ENCODE assay signal across 31 cellular contexts in genomic region chr3:60528651-60529050, GRCh38.
DNase-seq lines count a peak whose midpoint lies in the region; ATAC-seq lines count a peak whose summit lies in the region.
"Had no signal": no experiment of that assay in that cellular context is flagged by ENCODE, and none has a peak within 500 bp of the region (broad histone marks: within the 10 kb centered on the region; RNA-seq: fewer than 3 reads in every experiment).

No MANE protein-coding gene starts in this region.

- H3K27me3 Mint-ChIP-seq in activated CD8-positive, alpha-beta T cell treated with anti-CD3 and anti-CD28 coated beads, Interleukin-2, amount 10 ng/mL, durations not matched to agents 7 days and 5 days (ENCODE audit: low read depth) = no peaks in the 10 kb centered on the region
- H3K27me3 Mint-ChIP-seq: activated naive CD4-positive, alpha-beta T cell treated with anti-CD3 and anti-CD28 coated beads, Interleukin-2, amount 10 ng/mL, durations not matched to agents 7 days and 5 days; memory B cell had no signal

- H3K4me1 Mint-ChIP-seq in activated CD8-positive, alpha-beta T cell treated with anti-CD3 and anti-CD28 coated beads, Interleukin-2, amount 10 ng/mL, durations not matched to agents 7 days and 5 days (ENCODE audit: low read depth) = no peaks in the 10 kb centered on the region
- H3K4me1 Mint-ChIP-seq: activated naive CD4-positive, alpha-beta T cell treated with anti-CD3 and anti-CD28 coated beads, Interleukin-2, amount 10 ng/mL, durations not matched to agents 7 days and 5 days; central memory CD8-positive, alpha-beta T cell; endodermal cell; memory B cell had no signal

- H3K9me3 Mint-ChIP-seq in activated CD8-positive, alpha-beta T cell treated with anti-CD3 and anti-CD28 coated beads, Interleukin-2, amount 10 ng/mL, durations not matched to agents 7 days and 5 days (ENCODE audit: insufficient read depth) = no peaks in the 10 kb centered on the region
- H3K9me3 Mint-ChIP-seq: activated naive CD4-positive, alpha-beta T cell treated with anti-CD3 and anti-CD28 coated beads, Interleukin-2, amount 10 ng/mL, durations not matched to agents 7 days and 5 days; central memory CD8-positive, alpha-beta T cell; memory B cell had no signal

- ATAC-seq in GM18867 (IDR thresholded peaks at IDR 0.05; ENCODE audit: unreplicated experiment) = peak; percentile 59
- ATAC-seq in GM19438 (IDR thresholded peaks at IDR 0.05; ENCODE audit: low read depth, unreplicated experiment) = peak; percentile 87
- ATAC-seq in HG03097 (IDR thresholded peaks at IDR 0.05; ENCODE audit: low FRiP score, unreplicated experiment) = peak; percentile 82
- no peak for ATAC-seq in activated CD8-positive, alpha-beta T cell treated with anti-CD3 and anti-CD28 coated beads, Interleukin-2, amount 10 ng/mL, durations not matched to agents 7 days and 5 days
- ATAC-seq: activated CD4-positive, CD25-positive, alpha-beta regulatory T cell treated with anti-CD3 and anti-CD28 coated beads, Interleukin-2, amount 50 U/mL, for 24 hours; left lung had no signal

- H3K36me3 Mint-ChIP-seq in activated CD8-positive, alpha-beta T cell treated with anti-CD3 and anti-CD28 coated beads, Interleukin-2, amount 10 ng/mL, durations not matched to agents 7 days and 5 days (ENCODE audit: low read depth) = no peaks in the 10 kb centered on the region
- H3K36me3 Mint-ChIP-seq: activated naive CD4-positive, alpha-beta T cell treated with anti-CD3 and anti-CD28 coated beads, Interleukin-2, amount 10 ng/mL, durations not matched to agents 7 days and 5 days had no signal

- DNase-seq in NCI-H69 (lab: John Stamatoyannopoulos, UW) (peak; percentile 52), SHP77 treated with DMSO at 0.1 percent for 48 hours (lab: John Stamatoyannopoulos, UW) (no peak), superior temporal gyrus (ENCODE audit: extremely low spot score) (no peak), AG08396 (ENCODE audit: low spot score) (no peak)
- DNase-seq in activated CD8-positive, alpha-beta T cell treated with anti-CD3 and anti-CD28 coated beads, Interleukin-2, amount 10 ng/mL, durations not matched to agents 7 days and 5 days = no peak
- DNase-seq: activated CD4-positive, alpha-beta T cell treated with anti-CD3 and anti-CD28 coated beads, Interleukin-2, amount 50 U/mL, for 4 hours; activated CD8-positive, alpha-beta memory T cell treated with anti-CD3 and anti-CD28 coated beads, Interleukin-2, amount 50 U/mL, for 4 hours; activated naive CD4-positive, alpha-beta T cell treated with anti-CD3 and anti-CD28 coated beads, Interleukin-2, amount 10 ng/mL, durations not matched to agents 7 days and 5 days; adrenal gland; COR-L47; DMS53; endodermal cell; glutamatergic neuron; GOT3; KBM-7; left lung; MG63; NCI-H1105; NCI-H187; NCI-H526; ovary; PC-9; stimulated activated CD4-positive, alpha-beta T cell treated with anti-CD3 and anti-CD28 coated beads, Interleukin-15, amount 100 ng/mL, for 24 hours; stimulated activated naive CD4-positive, alpha-beta T cell treated with Interleukin-2 at 50 U/mL for 16 hours; T-helper 2 cell had no signal

- H3K27ac Mint-ChIP-seq in activated CD8-positive, alpha-beta T cell treated with anti-CD3 and anti-CD28 coated beads, Interleukin-2, amount 10 ng/mL, durations not matched to agents 7 days and 5 days = no peak overlapping the region
- H3K27ac Mint-ChIP-seq: activated naive CD4-positive, alpha-beta T cell treated with anti-CD3 and anti-CD28 coated beads, Interleukin-2, amount 10 ng/mL, durations not matched to agents 7 days and 5 days; endodermal cell; memory B cell had no signal

- POLR2A ChIA-PET in activated CD8-positive, alpha-beta T cell treated with anti-CD3 and anti-CD28 coated beads, Interleukin-2, amount 10 ng/mL, durations not matched to agents 7 days and 5 days (lab: Charles Lee) = no interaction called here

- CTCF ChIA-PET in activated CD8-positive, alpha-beta T cell treated with anti-CD3 and anti-CD28 coated beads, Interleukin-2, amount 10 ng/mL, durations not matched to agents 7 days and 5 days (lab: Charles Lee) = no interaction called here

- no peak overlapping the region for H3K4me3 Mint-ChIP-seq in activated CD8-positive, alpha-beta T cell treated with anti-CD3 and anti-CD28 coated beads, Interleukin-2, amount 10 ng/mL, durations not matched to agents 7 days and 5 days
- H3K4me3 Mint-ChIP-seq: activated naive CD4-positive, alpha-beta T cell treated with anti-CD3 and anti-CD28 coated beads, Interleukin-2, amount 10 ng/mL, durations not matched to agents 7 days and 5 days; central memory CD8-positive, alpha-beta T cell; endodermal cell; memory B cell had no signal
